ENCODE assay signal across 21 cellular contexts in genomic region chr2:10296142-10296541, GRCh38.
"Had no signal": no experiment of that assay in that cellular context is flagged by ENCODE, and none has a peak within 500 bp of the region (broad histone marks: within the 10 kb centered on the region; RNA-seq: fewer than 3 reads in every experiment).

No MANE protein-coding gene starts in this region.

- H3K9me3 Mint-ChIP-seq: natural killer cell had no signal

- H3K36me3 Mint-ChIP-seq: natural killer cell had no signal

- DNase-seq: effector CD4-positive, alpha-beta T cell; kidney; natural killer cell; right lobe of liver; stimulated activated CD4-positive, alpha-beta T cell treated with anti-CD3 and anti-CD28 coated beads, Interleukin-12 subunit alpha, Interleukin-12 subunit beta, amount 100 ng/mL, for 4 hours; stimulated activated CD4-positive, alpha-beta T cell treated with anti-CD3 and anti-CD28 coated beads, Interleukin-1b, Interleukin-23, amount 100 ng/mL, for 48 hours; stimulated activated CD4-positive, alpha-beta T cell treated with anti-CD3 and anti-CD28 coated beads, Interleukin-4, amount 100 ng/mL, for 1 hour; stimulated activated CD8-positive, alpha-beta memory T cell treated with anti-CD3 and anti-CD28 coated beads, Interleukin-4, amount 100 ng/mL, for 48 hours; stimulated activated naive CD4-positive, alpha-beta T cell; stimulated activated naive CD8-positive, alpha-beta T cell treated with anti-CD3 and anti-CD28 coated beads, Interleukin-15, amount 100 ng/mL, for 72 hours; transverse colon had no signal

- H3K36me3 ChIP-seq: right lobe of liver, suprapubic skin, transverse colon, vagina had no signal

- ATAC-seq: left lobe of liver; natural killer cell; right lobe of liver; stimulated activated naive CD8-positive, alpha-beta T cell treated with anti-CD3 and anti-CD28 coated beads, Interleukin-15, amount 100 ng/mL, for 72 hours had no signal

- H3K9ac ChIP-seq: parathyroid adenoma had no signal

- H3K27me3 Mint-ChIP-seq: memory B cell; progenitor cell of endocrine pancreas; stimulated activated naive CD8-positive, alpha-beta T cell treated with anti-CD3 and anti-CD28 coated beads, Interleukin-15, amount 100 ng/mL, for 72 hours had no signal

- H2AFZ ChIP-seq: hepatocyte, parathyroid adenoma had no signal

- H3K27me3 ChIP-seq: dorsolateral prefrontal cortex, hepatocyte, right lobe of liver, suprapubic skin, transverse colon, vagina had no signal

- H3K4me3 ChIP-seq: dorsolateral prefrontal cortex, hepatocyte, lung, right lobe of liver, smooth muscle cell, suprapubic skin, transverse colon, vagina had no signal

- H3K4me3 Mint-ChIP-seq: memory B cell; natural killer cell; stimulated activated naive CD8-positive, alpha-beta T cell treated with anti-CD3 and anti-CD28 coated beads, Interleukin-15, amount 100 ng/mL, for 72 hours had no signal

- H3K27ac ChIP-seq: dorsolateral prefrontal cortex, hepatocyte, parathyroid adenoma, right lobe of liver, suprapubic skin, transverse colon, vagina had no signal

- H3K27ac Mint-ChIP-seq: memory B cell; natural killer cell; progenitor cell of endocrine pancreas; stimulated activated naive CD8-positive, alpha-beta T cell treated with anti-CD3 and anti-CD28 coated beads, Interleukin-15, amount 100 ng/mL, for 72 hours had no signal

- H3K4me1 ChIP-seq: parathyroid adenoma, suprapubic skin, vagina had no signal

- H3K9me3 ChIP-seq: right lobe of liver, vagina had no signal

- H3K4me2 ChIP-seq: hepatocyte, smooth muscle cell had no signal
